In genomic region chr13:20016649-20017364, GRCh38 we compare ENCODE assay signal across 24 cellular contexts.
"Had no signal": no experiment of that assay in that cellular context is flagged by ENCODE, and none has a peak within 500 bp of the region (broad histone marks: within the 10 kb centered on the region; RNA-seq: fewer than 3 reads in every experiment).

No MANE protein-coding gene starts in this region.

- ATAC-seq: esophagus mucosa, gastroesophageal sphincter, heart left ventricle, left lobe of liver, T-cell had no signal

- H3K4me3 Mint-ChIP-seq: activated B cell treated with CpG ODN at 0.5 μM for 24 hours; activated CD4-positive, alpha-beta memory T cell treated with anti-CD3 and anti-CD28 coated beads, Interleukin-2, amount 10 ng/mL, durations not matched to agents 7 days and 5 days; activated naive CD4-positive, alpha-beta T cell treated with anti-CD3 and anti-CD28 coated beads for 36 hours; neural crest cell; T-cell had no signal

- H3K9me3 ChIP-seq: thyroid gland had no signal

- H3K27ac Mint-ChIP-seq: activated B cell treated with CpG ODN at 0.5 μM for 24 hours; activated CD4-positive, alpha-beta memory T cell treated with anti-CD3 and anti-CD28 coated beads, Interleukin-2, amount 10 ng/mL, durations not matched to agents 7 days and 5 days; activated naive CD4-positive, alpha-beta T cell treated with anti-CD3 and anti-CD28 coated beads for 36 hours; progenitor cell of endocrine pancreas had no signal

- H3K27ac ChIP-seq: breast epithelium, gastroesophageal sphincter, heart left ventricle had no signal

- FAIRE-seq: astrocyte, keratinocyte had no signal

- DNase-seq: activated B cell treated with CpG ODN at 0.5 μM for 24 hours; activated CD4-positive, alpha-beta memory T cell treated with anti-CD3 and anti-CD28 coated beads, Interleukin-2, amount 10 ng/mL, durations not matched to agents 7 days and 5 days; activated CD4-positive, alpha-beta T cell treated with anti-CD3 and anti-CD28 coated beads for 4 hours; activated naive CD4-positive, alpha-beta T cell treated with anti-CD3 and anti-CD28 coated beads for 36 hours; activated T-cell treated with anti-CD3 and anti-CD28 coated beads, Interleukin-2, amount 50 U/mL, for 1 hour; cerebellar nuclear complex; cortex of kidney; effector CD4-positive, alpha-beta T cell; heart left ventricle; midbrain; stimulated activated CD4-positive, alpha-beta T cell treated with anti-CD3 and anti-CD28 coated beads, Interleukin-12 subunit alpha, Interleukin-12 subunit beta, amount 100 ng/mL, for 4 hours; stimulated activated CD4-positive, alpha-beta T cell treated with anti-CD3 and anti-CD28 coated beads, Interleukin-1b, Interleukin-23, amount 100 ng/mL, for 48 hours; stimulated activated naive CD4-positive, alpha-beta T cell treated with Interleukin-2 at 50 U/mL for 16 hours; T-cell; thyroid gland had no signal

- H3K4me1 Mint-ChIP-seq: neural crest cell had no signal

- H3K4me1 ChIP-seq: breast epithelium had no signal

- H3K4me3 ChIP-seq: breast epithelium, gastroesophageal sphincter, heart left ventricle, lung, thyroid gland had no signal

- H3K27me3 Mint-ChIP-seq: activated B cell treated with CpG ODN at 0.5 μM for 24 hours; activated CD4-positive, alpha-beta memory T cell treated with anti-CD3 and anti-CD28 coated beads, Interleukin-2, amount 10 ng/mL, durations not matched to agents 7 days and 5 days; progenitor cell of endocrine pancreas; T-cell had no signal

- H3K27me3 ChIP-seq: breast epithelium, gastroesophageal sphincter, heart left ventricle, thyroid gland had no signal
